ENCODE assay signal across 1 cellular context in genomic region chr2:54723300-54724149, GRCh38.
TF ChIP-seq lines count a peak whose summit lies in the region.

Gene EML6 (plus strand): TSS chr2:54723662. CDS start chr2:54725062, 1,400 bp downstream.

TF ChIP-seq in HepG2, 621 proteins besides CTCF, POLR2A, EP300 and RAD21 (continued from another document and continues in another):
- TF ChIP-seq RBFOX2 (IDR thresholded peaks at IDR 0.05; ENCODE audit: low read depth, low read length): peak; percentile 88
- TF ChIP-seq ZNF557 (CRISPR knock-in tag; IDR thresholded peaks at IDR 0.05): no peak
- TF ChIP-seq TEAD3 (CRISPR knock-in tag; optimal IDR thresholded peaks at IDR 0.05; ENCODE audit: borderline replicate concordance): no peak
- TF ChIP-seq, protein P1, sequence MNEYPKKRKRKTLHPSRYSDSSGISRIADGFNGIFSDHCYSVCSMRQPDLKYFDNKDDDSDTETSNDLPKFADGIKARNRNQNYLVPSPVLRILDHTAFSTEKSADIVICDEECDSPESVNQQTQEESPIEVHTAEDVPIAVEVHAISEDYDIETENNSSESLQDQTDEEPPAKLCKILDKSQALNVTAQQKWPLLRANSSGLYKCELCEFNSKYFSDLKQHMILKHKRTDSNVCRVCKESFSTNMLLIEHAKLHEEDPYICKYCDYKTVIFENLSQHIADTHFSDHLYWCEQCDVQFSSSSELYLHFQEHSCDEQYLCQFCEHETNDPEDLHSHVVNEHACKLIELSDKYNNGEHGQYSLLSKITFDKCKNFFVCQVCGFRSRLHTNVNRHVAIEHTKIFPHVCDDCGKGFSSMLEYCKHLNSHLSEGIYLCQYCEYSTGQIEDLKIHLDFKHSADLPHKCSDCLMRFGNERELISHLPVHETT (CRISPR knock-in tag; conservative IDR thresholded peaks at IDR 0.05): peak; percentile 74
- TF ChIP-seq ZNF292 (CRISPR knock-in tag; IDR thresholded peaks at IDR 0.05; ENCODE audit: borderline replicate concordance, low read depth): peak; percentile 95
- no peak for TF ChIP-seq NR2F6 (IDR thresholded peaks at IDR 0.05)
- TF ChIP-seq NR2F6 (CRISPR knock-in tag; IDR thresholded peaks at IDR 0.05): no peak; the same call in none of the 2 replicates
- TF ChIP-seq KDM5B (CRISPR knock-in tag; IDR thresholded peaks at IDR 0.05; ENCODE audit: borderline replicate concordance): peak; percentile 97
- TF ChIP-seq MXD4 (CRISPR knock-in tag; IDR thresholded peaks at IDR 0.05): peak; percentile 88
- TF ChIP-seq ZNF619 (CRISPR knock-in tag; IDR thresholded peaks at IDR 0.05): peak; percentile 81; the same call in 1 of the 2 replicates
- TF ChIP-seq CREB1 (IDR thresholded peaks at IDR 0.05): peak; percentile 82
- TF ChIP-seq CREB1 (CRISPR knock-in tag; IDR thresholded peaks at IDR 0.05): peak; percentile 93
- peak; percentile 88 for TF ChIP-seq HNRNPK (IDR thresholded peaks at IDR 0.05; ENCODE audit: low read depth, low read length, poor library complexity, severe bottlenecking)
- TF ChIP-seq SNAPC5 (CRISPR knock-in tag; IDR thresholded peaks at IDR 0.05; ENCODE audit: borderline replicate concordance): 0 out of 2 replicates have a peak, but pooled peaks have one; percentile 23
- TF ChIP-seq DR1 (CRISPR knock-in tag; IDR thresholded peaks at IDR 0.05): peak; percentile 86
- TF ChIP-seq SMARCE1 (IDR thresholded peaks at IDR 0.05; ENCODE audit: borderline replicate concordance): no peak
- TF ChIP-seq SUZ12 (IDR thresholded peaks at IDR 0.05; ENCODE audit: low read depth, low read length): peak; percentile 97
- peak; percentile 67 for TF ChIP-seq SKI (IDR thresholded peaks at IDR 0.05; ENCODE audit: partially characterized antibody)
- 0 out of 2 replicates have a peak, but pooled peaks have one; percentile 33 for TF ChIP-seq ATAD3A (CRISPR knock-in tag; IDR thresholded peaks at IDR 0.05)
- TF ChIP-seq CHCHD3 (CRISPR knock-in tag; IDR thresholded peaks at IDR 0.05): 0 out of 2 replicates have a peak, but pooled peaks have one; percentile 65
- TF ChIP-seq ZNF713 (CRISPR knock-in tag; IDR thresholded peaks at IDR 0.05): no peak
- TF ChIP-seq GZF1 (CRISPR knock-in tag; IDR thresholded peaks at IDR 0.05): 0 out of 2 replicates have a peak, but pooled peaks have one; percentile 67
- TF ChIP-seq, protein P2, sequence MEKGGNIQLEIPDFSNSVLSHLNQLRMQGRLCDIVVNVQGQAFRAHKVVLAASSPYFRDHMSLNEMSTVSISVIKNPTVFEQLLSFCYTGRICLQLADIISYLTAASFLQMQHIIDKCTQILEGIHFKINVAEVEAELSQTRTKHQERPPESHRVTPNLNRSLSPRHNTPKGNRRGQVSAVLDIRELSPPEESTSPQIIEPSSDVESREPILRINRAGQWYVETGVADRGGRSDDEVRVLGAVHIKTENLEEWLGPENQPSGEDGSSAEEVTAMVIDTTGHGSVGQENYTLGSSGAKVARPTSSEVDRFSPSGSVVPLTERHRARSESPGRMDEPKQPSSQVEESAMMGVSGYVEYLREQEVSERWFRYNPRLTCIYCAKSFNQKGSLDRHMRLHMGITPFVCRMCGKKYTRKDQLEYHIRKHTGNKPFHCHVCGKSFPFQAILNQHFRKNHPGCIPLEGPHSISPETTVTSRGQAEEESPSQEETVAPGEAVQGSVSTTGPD (CRISPR knock-in tag; IDR thresholded peaks at IDR 0.05): no peak
- TF ChIP-seq REPIN1 (CRISPR knock-in tag; IDR thresholded peaks at IDR 0.05; ENCODE audit: borderline replicate concordance, low read depth): peak; percentile 92
- TF ChIP-seq, protein P3, sequence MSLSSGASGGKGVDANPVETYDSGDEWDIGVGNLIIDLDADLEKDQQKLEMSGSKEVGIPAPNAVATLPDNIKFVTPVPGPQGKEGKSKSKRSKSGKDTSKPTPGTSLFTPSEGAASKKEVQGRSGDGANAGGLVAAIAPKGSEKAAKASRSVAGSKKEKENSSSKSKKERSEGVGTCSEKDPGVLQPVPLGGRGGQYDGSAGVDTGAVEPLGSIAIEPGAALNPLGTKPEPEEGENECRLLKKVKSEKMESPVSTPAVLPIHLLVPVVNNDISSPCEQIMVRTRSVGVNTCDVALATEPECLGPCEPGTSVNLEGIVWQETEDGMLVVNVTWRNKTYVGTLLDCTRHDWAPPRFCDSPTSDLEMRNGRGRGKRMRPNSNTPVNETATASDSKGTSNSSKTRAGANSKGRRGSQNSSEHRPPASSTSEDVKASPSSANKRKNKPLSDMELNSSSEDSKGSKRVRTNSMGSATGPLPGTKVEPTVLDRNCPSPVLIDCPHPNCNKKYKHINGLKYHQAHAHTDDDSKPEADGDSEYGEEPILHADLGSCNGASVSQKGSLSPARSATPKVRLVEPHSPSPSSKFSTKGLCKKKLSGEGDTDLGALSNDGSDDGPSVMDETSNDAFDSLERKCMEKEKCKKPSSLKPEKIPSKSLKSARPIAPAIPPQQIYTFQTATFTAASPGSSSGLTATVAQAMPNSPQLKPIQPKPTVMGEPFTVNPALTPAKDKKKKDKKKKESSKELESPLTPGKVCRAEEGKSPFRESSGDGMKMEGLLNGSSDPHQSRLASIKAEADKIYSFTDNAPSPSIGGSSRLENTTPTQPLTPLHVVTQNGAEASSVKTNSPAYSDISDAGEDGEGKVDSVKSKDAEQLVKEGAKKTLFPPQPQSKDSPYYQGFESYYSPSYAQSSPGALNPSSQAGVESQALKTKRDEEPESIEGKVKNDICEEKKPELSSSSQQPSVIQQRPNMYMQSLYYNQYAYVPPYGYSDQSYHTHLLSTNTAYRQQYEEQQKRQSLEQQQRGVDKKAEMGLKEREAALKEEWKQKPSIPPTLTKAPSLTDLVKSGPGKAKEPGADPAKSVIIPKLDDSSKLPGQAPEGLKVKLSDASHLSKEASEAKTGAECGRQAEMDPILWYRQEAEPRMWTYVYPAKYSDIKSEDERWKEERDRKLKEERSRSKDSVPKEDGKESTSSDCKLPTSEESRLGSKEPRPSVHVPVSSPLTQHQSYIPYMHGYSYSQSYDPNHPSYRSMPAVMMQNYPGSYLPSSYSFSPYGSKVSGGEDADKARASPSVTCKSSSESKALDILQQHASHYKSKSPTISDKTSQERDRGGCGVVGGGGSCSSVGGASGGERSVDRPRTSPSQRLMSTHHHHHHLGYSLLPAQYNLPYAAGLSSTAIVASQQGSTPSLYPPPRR (CRISPR knock-in tag; IDR thresholded peaks at IDR 0.05; ENCODE audit: borderline replicate concordance): peak; percentile 46; the same call in 1 of the 2 replicates
- TF ChIP-seq ZBTB42 (CRISPR knock-in tag; IDR thresholded peaks at IDR 0.05): peak; percentile 87; the same call in 1 of the 2 replicates
- peak; percentile 56 for TF ChIP-seq MED1 (CRISPR knock-in tag; IDR thresholded peaks at IDR 0.05)
- TF ChIP-seq E2F2 (CRISPR knock-in tag; IDR thresholded peaks at IDR 0.05; ENCODE audit: borderline replicate concordance): peak; percentile 65; the same call in 1 of the 2 replicates
- TF ChIP-seq CBX1 (IDR thresholded peaks at IDR 0.05; ENCODE audit: low read depth): peak; percentile 77
- no peak; the same call in 1 of the 2 replicates for TF ChIP-seq ZBTB49 (CRISPR knock-in tag; IDR thresholded peaks at IDR 0.05; ENCODE audit: borderline replicate concordance)
- TF ChIP-seq ZNF646 (CRISPR knock-in tag; IDR thresholded peaks at IDR 0.05): no peak
- no peak for TF ChIP-seq BATF2 (CRISPR knock-in tag; IDR thresholded peaks at IDR 0.05)
- no peak for TF ChIP-seq ZBED4 (CRISPR knock-in tag; IDR thresholded peaks at IDR 0.05; ENCODE audit: borderline replicate concordance)
- no peak for TF ChIP-seq ZNF75D (CRISPR knock-in tag; IDR thresholded peaks at IDR 0.05; ENCODE audit: borderline replicate concordance)
- TF ChIP-seq, protein P4, sequence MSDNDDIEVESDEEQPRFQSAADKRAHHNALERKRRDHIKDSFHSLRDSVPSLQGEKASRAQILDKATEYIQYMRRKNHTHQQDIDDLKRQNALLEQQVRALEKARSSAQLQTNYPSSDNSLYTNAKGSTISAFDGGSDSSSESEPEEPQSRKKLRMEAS (IDR thresholded peaks at IDR 0.05): peak; percentile 25
